In the genomic region with DNA sequence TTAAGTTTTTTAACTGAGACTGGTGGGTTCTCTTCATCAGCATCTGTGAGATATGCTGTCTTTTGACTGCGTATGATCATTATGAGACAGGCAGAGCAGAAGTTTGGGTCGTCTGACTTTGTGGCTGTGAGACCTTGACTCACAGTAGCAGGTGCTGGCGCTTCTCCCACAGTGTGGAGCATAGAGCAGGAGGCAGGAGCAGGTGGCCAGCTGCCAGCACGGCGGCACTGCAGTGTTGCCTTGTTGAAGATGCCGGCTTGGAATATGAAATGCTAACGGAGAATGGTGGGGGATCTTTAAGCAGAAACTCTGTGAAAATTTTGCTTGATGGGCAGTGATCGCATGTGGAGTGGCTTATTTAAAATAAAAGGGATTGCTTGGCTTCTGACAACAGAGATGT, we compare ENCODE assay signal across 12 cellular contexts.
DNase-seq lines count a peak whose midpoint lies in the region; ATAC-seq and TF ChIP-seq lines count a peak whose summit lies in the region.
"Had no signal": no experiment of that assay in that cellular context is flagged by ENCODE, and none has a peak within 500 bp of the region (broad histone marks: within the 10 kb centered on the region; RNA-seq: fewer than 3 reads in every experiment).

No MANE protein-coding gene starts in this region.

- H3K27ac Mint-ChIP-seq in endodermal cell = no peak overlapping the region
- H3K27ac Mint-ChIP-seq: nephron; stimulated activated naive B cell treated with anti-CD40 and anti-IgM and Interleukin-4, amounts not matched to agents 10 μg/mL and 1 μg/mL and 100 μg/mL, for 72 hours had no signal

- H3K9me3 Mint-ChIP-seq in endodermal cell = peaks cover 5% of the 10 kb centered on the region

- ATAC-seq in GM18520 (IDR thresholded peaks at IDR 0.05; ENCODE audit: unreplicated experiment) = no peak
- ATAC-seq: stimulated activated naive B cell treated with anti-CD40 and anti-IgM and Interleukin-4, amounts not matched to agents 10 μg/mL and 1 μg/mL and 100 μg/mL, for 72 hours had no signal

- TF ChIP-seq CTCF in endodermal cell (conservative IDR thresholded peaks at IDR 0.05) = no peak

- no peaks in the 10 kb centered on the region for H3K27me3 Mint-ChIP-seq in endodermal cell (ENCODE audit: insufficient read depth)
- H3K27me3 Mint-ChIP-seq: stimulated activated naive B cell treated with anti-CD40 and anti-IgM and Interleukin-4, amounts not matched to agents 10 μg/mL and 1 μg/mL and 100 μg/mL, for 72 hours had no signal

- 87 to 92% methylated on average over 7 to 8 of the region's 8 CpGs for WGBS in endodermal cell (ENCODE audit: insufficient coverage in 1 of 2, insufficient read length in 1 of 2), 2 experiments

- H3K36me3 ChIP-seq in endodermal cell (ENCODE audit: control insufficient read depth, insufficient read depth, low read length) (no peaks in the 10 kb centered on the region), skeletal muscle tissue (ENCODE audit: control insufficient read depth in 3 of 3, insufficient read depth in 3 of 3, low read length in 3 of 3) (no peaks in the 10 kb centered on the region)
- H3K36me3 ChIP-seq: esophagus squamous epithelium had no signal

- peaks cover 6% of the 10 kb centered on the region for H3K36me3 Mint-ChIP-seq in endodermal cell (ENCODE audit: low read depth)

- DNase-seq in NCI-H82 (lab: John Stamatoyannopoulos, UW) (peak; percentile 52), NCI-H82 treated with DMSO at 0.1 percent for 48 hours (lab: John Stamatoyannopoulos, UW; ENCODE audit: unreplicated experiment) (no peak), NCI-H510A (lab: John Stamatoyannopoulos, UW) (peak; percentile 27), endodermal cell (peak; percentile 35), HuH-7 (ENCODE audit: low spot score) (no peak), globus pallidus (ENCODE audit: low spot score) (no peak)
- DNase-seq: activated T-cell treated with anti-CD3 and anti-CD28 coated beads for 4 hours; esophagus squamous epithelium; stimulated activated naive B cell treated with anti-CD40 and anti-IgM and Interleukin-4, amounts not matched to agents 10 μg/mL and 1 μg/mL and 100 μg/mL, for 72 hours had no signal

- H3K4me3 ChIP-seq in endodermal cell (ENCODE audit: low read length) (no peak overlapping the region), skeletal muscle tissue (ENCODE audit: low read length in 3 of 3) (peak overlapping the region; percentile 35 to 51 (median 36))
- H3K4me3 ChIP-seq: esophagus squamous epithelium had no signal

- no peaks in the 10 kb centered on the region for H3K27me3 ChIP-seq in endodermal cell (ENCODE audit: control insufficient read depth, insufficient read depth, low read length, poor library complexity, severe bottlenecking)
- no peaks in the 10 kb centered on the region for H3K27me3 ChIP-seq in skeletal muscle tissue (ENCODE audit: control insufficient read depth in 3 of 3, insufficient read depth in 3 of 3, low read length in 3 of 3)
- H3K27me3 ChIP-seq: esophagus squamous epithelium had no signal

- H3K9ac ChIP-seq in endodermal cell (ENCODE audit: extremely low read depth, low read length, poor library complexity, severe bottlenecking) (no peak overlapping the region), skeletal muscle tissue (ENCODE audit: low read depth in 1 of 3, low read length in 3 of 3) (peak overlapping the region in 1 of 3 donors; percentile 9)

- H3K4me1 Mint-ChIP-seq in endodermal cell = no peaks in the 10 kb centered on the region

- H3K4me1 ChIP-seq in endodermal cell (ENCODE audit: control insufficient read depth, insufficient read depth, low read length) (no peaks in the 10 kb centered on the region), skeletal muscle tissue (ENCODE audit: control insufficient read depth in 3 of 3, insufficient read depth in 3 of 3, low read length in 3 of 3) (peaks cover 0 to 3% (median 0%) of the 10 kb centered on the region in 3 donors)
- H3K4me1 ChIP-seq: esophagus squamous epithelium had no signal

- H3K4me3 Mint-ChIP-seq in endodermal cell = no peak overlapping the region
- H3K4me3 Mint-ChIP-seq: nephron; stimulated activated naive B cell treated with anti-CD40 and anti-IgM and Interleukin-4, amounts not matched to agents 10 μg/mL and 1 μg/mL and 100 μg/mL, for 72 hours had no signal

- H3K27ac ChIP-seq in endodermal cell (ENCODE audit: low read depth, low read length) (peak overlapping the region; percentile 24), skeletal muscle tissue (ENCODE audit: low read depth, low read length) (no peak overlapping the region)
- H3K27ac ChIP-seq: esophagus squamous epithelium had no signal

- H3K9me3 ChIP-seq in endodermal cell (ENCODE audit: control insufficient read depth, low read length) (no peaks in the 10 kb centered on the region), skeletal muscle tissue (ENCODE audit: control insufficient read depth in 3 of 3, low read length in 3 of 3) (no peaks in the 10 kb centered on the region)
- H3K9me3 ChIP-seq: esophagus squamous epithelium had no signal

Comparison
In these comparisons a context has a peak if more than half of its experiments do, and no peak if none do; other contexts are left out.
1. DNase-seq: peak in NCI-H82 (single experiment), NCI-H510A (single experiment) and endodermal cell (single experiment); none in NCI-H82 treated with DMSO at 0.1 percent for 48 hours (single experiment), HuH-7 (single experiment) and globus pallidus (single experiment).